Comparison of ENCODE assay signal across 12 cellular contexts in the genomic region with DNA sequence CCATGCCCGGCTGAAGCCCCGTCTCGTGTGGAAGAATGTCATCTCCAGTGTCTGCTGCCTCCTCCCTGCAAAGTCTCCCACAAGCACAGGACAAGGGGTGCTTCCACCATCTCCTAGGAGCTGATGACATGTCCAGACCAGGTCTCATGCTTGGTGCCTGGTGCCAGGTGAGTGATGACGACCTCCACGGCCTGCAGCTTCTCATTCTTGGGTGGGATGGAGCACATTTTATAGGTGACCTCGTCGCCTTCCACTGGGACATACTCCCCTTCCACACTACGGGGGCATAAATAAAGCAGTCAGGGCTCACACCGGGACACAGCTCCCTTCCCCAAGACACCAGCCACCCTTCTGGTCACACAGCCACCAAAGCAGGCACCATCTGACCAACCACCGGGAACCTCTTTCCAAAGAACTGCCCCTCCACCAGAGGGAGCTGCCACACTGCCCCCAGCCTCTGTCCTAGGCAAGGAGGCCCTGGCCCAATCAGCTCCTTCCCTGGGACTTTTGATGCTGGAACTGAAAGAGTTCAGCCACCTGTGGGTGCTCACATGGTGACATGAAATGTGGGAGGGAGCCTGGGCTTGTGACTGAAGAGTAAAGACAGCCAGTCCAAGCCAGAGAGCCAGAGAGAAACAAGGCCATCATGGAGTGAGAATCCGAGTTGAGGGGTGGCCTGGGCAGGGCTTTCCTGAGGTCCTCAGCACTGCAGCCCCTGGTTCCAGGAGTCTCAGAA. TPM values are rescaled to one million over a fixed set of nuclear protein-coding genes. Genes with fewer than 3 reads are reported as not detected.
DNase-seq lines count a peak whose midpoint lies in the region; ATAC-seq, FAIRE-seq and TF ChIP-seq lines count a peak whose summit lies in the region.
"Had no signal": no experiment of that assay in that cellular context is flagged by ENCODE, and none has a peak within 500 bp of the region (broad histone marks: within the 10 kb centered on the region; RNA-seq: fewer than 3 reads in every experiment).

No MANE protein-coding gene starts in this region.

- DNase-seq in D721Med (ENCODE audit: insufficient read length, low spot score) (peak; percentile 1), neural crest cell (ENCODE audit: low read depth, low spot score) (no peak), NCI-H1436 treated with DMSO at 0.1 percent for 48 hours (lab: John Stamatoyannopoulos, UW) (no peak), small intestine (no peak), SK-N-DZ (ENCODE audit: low spot score) (no peak)
- DNase-seq: activated CD4-positive, alpha-beta T cell treated with anti-CD3 and anti-CD28 coated beads, Interleukin-2, amount 50 U/mL, for 4 hours had no signal

- H3K27ac ChIP-seq in KOPT-K1 (ENCODE audit: low read depth, low read length, poor library complexity, severe bottlenecking) (peak overlapping the region; percentile 3), small intestine (ENCODE audit: low read depth in 1 of 2, low read length in 1 of 2) (no peak overlapping the region)
- H3K27ac ChIP-seq: dorsolateral prefrontal cortex, pancreas had no signal

- H3K27ac Mint-ChIP-seq in brain (peak overlapping the region in 4 of 5 experiments; percentile 48 to 81 (median 62)), neural crest cell (ENCODE audit: unreplicated experiment) (no peak overlapping the region)

- 91 to 94% (median 93%) methylated on average over 11 of the region's 11 CpGs for WGBS in small intestine, 3 donors

- no peaks in the 10 kb centered on the region for H3K27me3 Mint-ChIP-seq in brain
- H3K27me3 Mint-ChIP-seq in neural crest cell (ENCODE audit: low read depth): no peaks in the 10 kb centered on the region

- H3K4me3 ChIP-seq in small intestine (ENCODE audit: low read depth in 1 of 2, low read length in 2 of 2): no peak overlapping the region
- H3K4me3 ChIP-seq: dorsolateral prefrontal cortex, pancreas had no signal

- H3K4me3 Mint-ChIP-seq in brain (no peak overlapping the region), neural crest cell (no peak overlapping the region)

- TF ChIP-seq CTCF in D721Med (IDR thresholded peaks at IDR 0.05; ENCODE audit: insufficient read depth, missing control alignments): no peak
- no peak for TF ChIP-seq CTCF in brain (conservative IDR thresholded peaks at IDR 0.05)
- peak; percentile 34 for TF ChIP-seq CTCF in neural crest cell (conservative IDR thresholded peaks at IDR 0.05)

- H3K4me1 ChIP-seq in small intestine (ENCODE audit: control insufficient read depth in 2 of 2, insufficient read depth in 1 of 2, low read depth in 1 of 2, low read length in 1 of 2): no peaks in the 10 kb centered on the region

- FAIRE-seq in D721Med (lab: Jason Lieb, UNC): no peak
- no peak for FAIRE-seq in small intestine (lab: Jason Lieb, UNC)
- FAIRE-seq: pancreas had no signal

- no peaks in the 10 kb centered on the region for H3K9me3 Mint-ChIP-seq in brain
- H3K9me3 Mint-ChIP-seq in neural crest cell: no peaks in the 10 kb centered on the region

- H3K27me3 ChIP-seq in small intestine (ENCODE audit: control insufficient read depth in 2 of 2, insufficient read depth in 2 of 2, low read length in 2 of 2): no peaks in the 10 kb centered on the region
- H3K27me3 ChIP-seq: dorsolateral prefrontal cortex, pancreas had no signal

- peaks cover 99% of the 10 kb centered on the region for H3K36me3 ChIP-seq in KOPT-K1 (ENCODE audit: insufficient read depth, low read length)
- H3K36me3 ChIP-seq in small intestine (ENCODE audit: control insufficient read depth in 2 of 2, insufficient read depth in 2 of 2, low read length in 2 of 2): peaks cover 12 to 16% of the 10 kb centered on the region in 2 donors

- no peaks in the 10 kb centered on the region for H3K9me3 ChIP-seq in KOPT-K1 (ENCODE audit: insufficient read depth, low read length, poor library complexity, severe bottlenecking)
- no peaks in the 10 kb centered on the region for H3K9me3 ChIP-seq in small intestine (ENCODE audit: control insufficient read depth, low read depth)
- H3K9me3 ChIP-seq: pancreas had no signal

- H3K4me1 Mint-ChIP-seq in brain (peaks cover 7% of the 10 kb centered on the region), neural crest cell (peaks cover 12% of the 10 kb centered on the region)

- ATAC-seq in HG02623 (IDR thresholded peaks at IDR 0.05; ENCODE audit: unreplicated experiment): no peak
- ATAC-seq: pancreas had no signal

- peaks cover 67% of the 10 kb centered on the region for H3K36me3 Mint-ChIP-seq in brain
- peaks cover 13% of the 10 kb centered on the region for H3K36me3 Mint-ChIP-seq in neural crest cell (ENCODE audit: low read depth)

RNA-seq across cellular contexts. Expression of gene CARHSP1, which starts 13.6 kb away (rescaled TPM):
- polyA plus RNA-seq in brain (ENCODE audit: insufficient read depth, low read depth, low replicate concordance): 407 TPM
- total RNA-seq in neural crest cell: 147 and 152 TPM in 2 replicates
- 10 to 100 TPM; 51.6 to 92.8 (median 84.8) TPM for polyA plus RNA-seq in small intestine
- 257 and 292 TPM in 2 replicates for polyA plus RNA-seq in SK-N-DZ (2014; cell fraction: cytosol; rRNA removed)
- 158 and 171 TPM in 2 replicates for polyA plus RNA-seq in SK-N-DZ (2014; cell fraction: nucleus; rRNA removed)

RNA-seq across cellular contexts. Expression of gene LITAFD, which starts 26.9 kb away (rescaled TPM):
- polyA plus RNA-seq in brain (ENCODE audit: insufficient read depth, low read depth, low replicate concordance) (not detected), small intestine (not detected)
- not detected in 2 replicates for total RNA-seq in neural crest cell
- polyA plus RNA-seq in SK-N-DZ (2014; cell fraction: cytosol; rRNA removed): not detected in 2 replicates
- not detected in 2 replicates for polyA plus RNA-seq in SK-N-DZ (2014; cell fraction: nucleus; rRNA removed)
- total RNA-seq: LHCN-M2, pancreas had no signal
- polyA plus RNA-seq: pancreas had no signal

RNA-seq across cellular contexts. Expression of gene PMM2, which starts 57.6 kb away (rescaled TPM):
- 4.8 TPM for polyA plus RNA-seq in brain (ENCODE audit: insufficient read depth, low read depth, low replicate concordance)
- 20.8 and 21.5 TPM in 2 replicates for total RNA-seq in neural crest cell
- polyA plus RNA-seq in small intestine: 10 to 100 TPM; 21.1 to 48.1 (median 28.9) TPM
- polyA plus RNA-seq in SK-N-DZ (2014; cell fraction: cytosol; rRNA removed): 26.8 and 32.5 TPM in 2 replicates
- polyA plus RNA-seq in SK-N-DZ (2014; cell fraction: nucleus; rRNA removed): 20.8 and 35.5 TPM in 2 replicates

RNA-seq across cellular contexts. Expression of gene TMEM186, which starts 57.8 kb away (rescaled TPM):
- polyA plus RNA-seq in brain (ENCODE audit: insufficient read depth, low read depth, low replicate concordance) (12.4 TPM), small intestine (10 to 100 TPM in 2 of 3 donors, 1 to 10 TPM in 1; 8.7 to 14.6 (median 11.3) TPM)
- 11.1 and 11.8 TPM in 2 replicates for total RNA-seq in neural crest cell
- polyA plus RNA-seq in SK-N-DZ (2014; cell fraction: cytosol; rRNA removed): 10.1 and 10.9 TPM in 2 replicates
- polyA plus RNA-seq in SK-N-DZ (2014; cell fraction: nucleus; rRNA removed): 7.6 and 10.4 TPM in 2 replicates
